ENCODE assay signal across 14 cellular contexts in genomic region chr6:111524735-111525134, GRCh38.
"Had no signal": no experiment of that assay in that cellular context is flagged by ENCODE, and none has a peak within 500 bp of the region (broad histone marks: within the 10 kb centered on the region; RNA-seq: fewer than 3 reads in every experiment).

No MANE protein-coding gene starts in this region.

- DNase-seq: activated T-cell treated with anti-CD3 and anti-CD28 coated beads for 4 hours; dermis blood vessel endothelial cell; mesenchymal stem cell; right cardiac atrium; SK-N-SH; small intestine; stimulated activated CD4-positive, alpha-beta T cell treated with anti-CD3 and anti-CD28 coated beads, Interleukin-4, amount 100 ng/mL, for 4 hours; stimulated activated CD8-positive, alpha-beta memory T cell treated with anti-CD3 and anti-CD28 coated beads, Interleukin-4, amount 100 ng/mL, for 48 hours; stomach; tibial artery; WERI-Rb-1 had no signal

- H3K4me3 Mint-ChIP-seq: activated naive CD8-positive, alpha-beta T cell had no signal

- H3K27ac ChIP-seq: epithelial cell of prostate, stomach, tibial artery, WERI-Rb-1 had no signal

- H3K4me3 ChIP-seq: stomach, tibial artery had no signal

- ATAC-seq: right cardiac atrium had no signal

- H3K27me3 Mint-ChIP-seq: activated naive CD8-positive, alpha-beta T cell; progenitor cell of endocrine pancreas had no signal

- H3K27me3 ChIP-seq: stomach, tibial artery had no signal

- H3K9me3 ChIP-seq: stomach, tibial artery had no signal

- H3K36me3 ChIP-seq: stomach, tibial artery, WERI-Rb-1 had no signal

- H3K27ac Mint-ChIP-seq: activated naive CD8-positive, alpha-beta T cell; progenitor cell of endocrine pancreas had no signal
